8 cellular contexts compared by ENCODE assay signal in genomic region chrX:9339603-9340569, GRCh38.
DNase-seq lines count a peak whose midpoint lies in the region; ATAC-seq and TF ChIP-seq lines count a peak whose summit lies in the region.

No MANE protein-coding gene starts in this region.

- H3K4me3 Mint-ChIP-seq in chondrocyte (ENCODE audit: unreplicated experiment) = no peak overlapping the region

- H3K9me3 Mint-ChIP-seq in chondrocyte (ENCODE audit: low read depth) = peaks cover 4% of the 10 kb centered on the region

- no peaks in the 10 kb centered on the region for H3K27me3 Mint-ChIP-seq in chondrocyte (ENCODE audit: low read depth)

- no peaks in the 10 kb centered on the region for H3K36me3 Mint-ChIP-seq in chondrocyte (ENCODE audit: low read depth)

- TF ChIP-seq POLR2A in Raji (IDR thresholded peaks at IDR 0.05; ENCODE audit: insufficient read depth, low read depth, low read length) = peak; percentile 43; the same call in 1 of the 2 replicates

- H3K4me1 Mint-ChIP-seq in chondrocyte (ENCODE audit: low read depth) = peaks cover 20% of the 10 kb centered on the region

- DNase-seq in NCI-H2196 (lab: John Stamatoyannopoulos, UW; ENCODE audit: unreplicated experiment) (peak; percentile 10), NCI-H2196 treated with DMSO at 0.1 percent for 48 hours (lab: John Stamatoyannopoulos, UW; ENCODE audit: unreplicated experiment) (no peak), germinal center (ENCODE audit: low spot score) (peak; percentile 30), chondrocyte (ENCODE audit: low spot score) (no peak), dermis blood vessel endothelial cell (no peak)
- peak; percentile 8 for DNase-seq in stimulated activated naive CD4-positive, alpha-beta T cell treated with Interleukin-2 at 50 U/mL for 16 hours (lab: John Stamatoyannopoulos, UW)

- ATAC-seq in GM18520 (IDR thresholded peaks at IDR 0.05; ENCODE audit: unreplicated experiment) = no peak

- no peak for TF ChIP-seq CTCF in chondrocyte (IDR thresholded peaks at IDR 0.05)

- H3K27ac Mint-ChIP-seq in chondrocyte (ENCODE audit: unreplicated experiment) = no peak overlapping the region

Comparison
In these comparisons a context has a peak if more than half of its experiments do, and no peak if none do; other contexts are left out.
1. DNase-seq: peak in NCI-H2196 (single experiment), germinal center (single experiment) and stimulated activated naive CD4-positive, alpha-beta T cell treated with Interleukin-2 at 50 U/mL for 16 hours (single experiment); none in NCI-H2196 treated with DMSO at 0.1 percent for 48 hours (single experiment), chondrocyte (single experiment) and dermis blood vessel endothelial cell (single experiment).